ENCODE assay signal across 1 cellular context in the genomic region with DNA sequence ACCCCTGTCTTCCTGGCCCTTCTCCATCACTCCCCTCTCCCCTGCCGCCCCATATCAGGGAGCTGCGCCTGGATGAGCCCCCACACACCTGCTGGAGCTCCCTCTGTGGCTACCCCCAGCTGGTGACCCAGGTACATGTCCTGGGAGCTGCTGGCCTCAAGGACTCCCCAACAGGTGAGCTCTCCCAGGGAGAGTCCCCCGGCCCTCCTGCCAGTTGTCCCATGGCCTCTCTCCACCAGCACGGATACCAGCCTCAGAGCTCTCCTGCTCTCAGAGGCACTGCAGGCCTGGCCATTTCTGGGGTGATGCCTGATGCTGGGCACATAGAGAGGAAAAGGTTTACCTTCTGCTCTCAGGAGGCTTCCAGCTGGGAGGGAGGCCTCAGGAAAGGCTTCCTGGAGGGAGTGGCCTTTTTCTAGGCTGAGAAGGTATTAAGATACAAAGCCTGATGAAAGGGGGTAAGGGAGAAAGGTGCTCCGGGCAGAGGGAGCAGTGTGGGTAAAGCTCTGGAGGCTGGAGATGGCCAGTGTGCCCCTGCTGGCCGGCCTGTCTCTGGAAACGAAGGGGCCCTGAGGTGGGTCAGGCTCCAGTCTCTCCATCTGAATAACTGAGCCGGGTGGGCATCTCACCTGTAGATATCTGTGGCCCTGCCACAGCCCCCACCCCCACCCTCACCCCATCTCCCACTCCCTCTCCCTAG.
TF ChIP-seq lines count a peak whose summit lies in the region.

No MANE protein-coding gene starts in this region.

TF ChIP-seq in HepG2, 621 proteins besides CTCF, POLR2A, EP300 and RAD21:
- TF ChIP-seq, protein P1, sequence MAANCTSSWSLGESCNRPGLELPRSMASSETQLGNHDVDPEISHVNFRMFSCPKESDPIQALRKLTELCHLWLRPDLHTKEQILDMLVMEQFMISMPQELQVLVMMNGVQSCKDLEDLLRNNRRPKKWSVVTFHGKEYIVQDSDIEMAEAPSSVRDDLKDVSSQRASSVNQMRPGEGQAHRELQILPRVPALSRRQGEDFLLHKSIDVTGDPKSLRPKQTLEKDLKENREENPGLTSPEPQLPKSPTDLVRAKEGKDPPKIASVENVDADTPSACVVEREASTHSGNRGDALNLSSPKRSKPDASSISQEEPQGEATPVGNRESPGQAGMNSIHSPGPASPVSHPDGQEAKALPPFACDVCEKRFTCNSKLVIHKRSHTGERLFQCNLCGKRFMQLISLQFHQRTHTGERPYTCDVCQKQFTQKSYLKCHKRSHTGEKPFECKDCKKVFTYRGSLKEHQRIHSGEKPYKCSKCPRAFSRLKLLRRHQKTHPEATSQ (CRISPR knock-in tag; IDR thresholded peaks at IDR 0.05; ENCODE audit: borderline replicate concordance), result no peak
- TF ChIP-seq, protein P2, sequence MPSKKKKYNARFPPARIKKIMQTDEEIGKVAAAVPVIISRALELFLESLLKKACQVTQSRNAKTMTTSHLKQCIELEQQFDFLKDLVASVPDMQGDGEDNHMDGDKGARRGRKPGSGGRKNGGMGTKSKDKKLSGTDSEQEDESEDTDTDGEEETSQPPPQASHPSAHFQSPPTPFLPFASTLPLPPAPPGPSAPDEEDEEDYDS (CRISPR knock-in tag; IDR thresholded peaks at IDR 0.05), result no peak
- TF ChIP-seq GTF3A (CRISPR knock-in tag; conservative IDR thresholded peaks at IDR 0.05) (no peak), ZZZ3 (CRISPR knock-in tag; IDR thresholded peaks at IDR 0.05; ENCODE audit: borderline replicate concordance) (no peak), CAMTA2 (CRISPR knock-in tag; IDR thresholded peaks at IDR 0.05; ENCODE audit: borderline replicate concordance) (no peak), HOXA5 (CRISPR knock-in tag; IDR thresholded peaks at IDR 0.05) (no peak), ZNF724P (CRISPR knock-in tag; IDR thresholded peaks at IDR 0.05; ENCODE audit: borderline replicate concordance) (no peak), NFKBIZ (CRISPR knock-in tag; IDR thresholded peaks at IDR 0.05) (no peak), AHR (CRISPR knock-in tag; IDR thresholded peaks at IDR 0.05) (no peak), SATB2 (CRISPR knock-in tag; IDR thresholded peaks at IDR 0.05) (no peak), ZBTB7A (CRISPR knock-in tag; IDR thresholded peaks at IDR 0.05) (no peak), ZNF674 (CRISPR knock-in tag; IDR thresholded peaks at IDR 0.05; ENCODE audit: low read depth) (no peak), ZNF34 (CRISPR knock-in tag; IDR thresholded peaks at IDR 0.05; ENCODE audit: borderline replicate concordance) (no peak)
- TF ChIP-seq, protein P3, sequence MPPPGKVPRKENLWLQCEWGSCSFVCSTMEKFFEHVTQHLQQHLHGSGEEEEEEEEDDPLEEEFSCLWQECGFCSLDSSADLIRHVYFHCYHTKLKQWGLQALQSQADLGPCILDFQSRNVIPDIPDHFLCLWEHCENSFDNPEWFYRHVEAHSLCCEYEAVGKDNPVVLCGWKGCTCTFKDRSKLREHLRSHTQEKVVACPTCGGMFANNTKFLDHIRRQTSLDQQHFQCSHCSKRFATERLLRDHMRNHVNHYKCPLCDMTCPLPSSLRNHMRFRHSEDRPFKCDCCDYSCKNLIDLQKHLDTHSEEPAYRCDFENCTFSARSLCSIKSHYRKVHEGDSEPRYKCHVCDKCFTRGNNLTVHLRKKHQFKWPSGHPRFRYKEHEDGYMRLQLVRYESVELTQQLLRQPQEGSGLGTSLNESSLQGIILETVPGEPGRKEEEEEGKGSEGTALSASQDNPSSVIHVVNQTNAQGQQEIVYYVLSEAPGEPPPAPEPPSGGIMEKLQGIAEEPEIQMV (CRISPR knock-in tag; IDR thresholded peaks at IDR 0.05; ENCODE audit: low read depth), result no peak
- TF ChIP-seq, protein P4, sequence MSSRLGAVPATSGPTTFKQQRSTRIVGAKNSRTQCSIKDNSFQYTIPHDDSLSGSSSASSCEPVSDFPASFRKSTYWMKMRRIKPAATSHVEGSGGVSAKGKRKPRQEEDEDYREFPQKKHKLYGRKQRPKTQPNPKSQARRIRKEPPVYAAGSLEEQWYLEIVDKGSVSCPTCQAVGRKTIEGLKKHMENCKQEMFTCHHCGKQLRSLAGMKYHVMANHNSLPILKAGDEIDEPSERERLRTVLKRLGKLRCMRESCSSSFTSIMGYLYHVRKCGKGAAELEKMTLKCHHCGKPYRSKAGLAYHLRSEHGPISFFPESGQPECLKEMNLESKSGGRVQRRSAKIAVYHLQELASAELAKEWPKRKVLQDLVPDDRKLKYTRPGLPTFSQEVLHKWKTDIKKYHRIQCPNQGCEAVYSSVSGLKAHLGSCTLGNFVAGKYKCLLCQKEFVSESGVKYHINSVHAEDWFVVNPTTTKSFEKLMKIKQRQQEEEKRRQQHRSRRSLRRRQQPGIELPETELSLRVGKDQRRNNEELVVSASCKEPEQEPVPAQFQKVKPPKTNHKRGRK (CRISPR knock-in tag; IDR thresholded peaks at IDR 0.05), result no peak
- TF ChIP-seq, protein P5, sequence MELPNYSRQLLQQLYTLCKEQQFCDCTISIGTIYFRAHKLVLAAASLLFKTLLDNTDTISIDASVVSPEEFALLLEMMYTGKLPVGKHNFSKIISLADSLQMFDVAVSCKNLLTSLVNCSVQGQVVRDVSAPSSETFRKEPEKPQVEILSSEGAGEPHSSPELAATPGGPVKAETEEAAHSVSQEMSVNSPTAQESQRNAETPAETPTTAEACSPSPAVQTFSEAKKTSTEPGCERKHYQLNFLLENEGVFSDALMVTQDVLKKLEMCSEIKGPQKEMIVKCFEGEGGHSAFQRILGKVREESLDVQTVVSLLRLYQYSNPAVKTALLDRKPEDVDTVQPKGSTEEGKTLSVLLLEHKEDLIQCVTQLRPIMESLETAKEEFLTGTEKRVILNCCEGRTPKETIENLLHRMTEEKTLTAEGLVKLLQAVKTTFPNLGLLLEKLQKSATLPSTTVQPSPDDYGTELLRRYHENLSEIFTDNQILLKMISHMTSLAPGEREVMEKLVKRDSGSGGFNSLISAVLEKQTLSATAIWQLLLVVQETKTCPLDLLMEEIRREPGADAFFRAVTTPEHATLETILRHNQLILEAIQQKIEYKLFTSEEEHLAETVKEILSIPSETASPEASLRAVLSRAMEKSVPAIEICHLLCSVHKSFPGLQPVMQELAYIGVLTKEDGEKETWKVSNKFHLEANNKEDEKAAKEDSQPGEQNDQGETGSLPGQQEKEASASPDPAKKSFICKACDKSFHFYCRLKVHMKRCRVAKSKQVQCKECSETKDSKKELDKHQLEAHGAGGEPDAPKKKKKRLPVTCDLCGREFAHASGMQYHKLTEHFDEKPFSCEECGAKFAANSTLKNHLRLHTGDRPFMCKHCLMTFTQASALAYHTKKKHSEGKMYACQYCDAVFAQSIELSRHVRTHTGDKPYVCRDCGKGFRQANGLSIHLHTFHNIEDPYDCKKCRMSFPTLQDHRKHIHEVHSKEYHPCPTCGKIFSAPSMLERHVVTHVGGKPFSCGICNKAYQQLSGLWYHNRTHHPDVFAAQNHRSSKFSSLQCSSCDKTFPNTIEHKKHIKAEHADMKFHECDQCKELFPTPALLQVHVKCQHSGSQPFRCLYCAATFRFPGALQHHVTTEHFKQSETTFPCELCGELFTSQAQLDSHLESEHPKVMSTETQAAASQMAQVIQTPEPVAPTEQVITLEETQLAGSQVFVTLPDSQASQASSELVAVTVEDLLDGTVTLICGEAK (IDR thresholded peaks at IDR 0.05), result no peak
- TF ChIP-seq, protein P5 (CRISPR knock-in tag; IDR thresholded peaks at IDR 0.05), result no peak
